15 cellular contexts compared by ENCODE assay signal in the genomic region with DNA sequence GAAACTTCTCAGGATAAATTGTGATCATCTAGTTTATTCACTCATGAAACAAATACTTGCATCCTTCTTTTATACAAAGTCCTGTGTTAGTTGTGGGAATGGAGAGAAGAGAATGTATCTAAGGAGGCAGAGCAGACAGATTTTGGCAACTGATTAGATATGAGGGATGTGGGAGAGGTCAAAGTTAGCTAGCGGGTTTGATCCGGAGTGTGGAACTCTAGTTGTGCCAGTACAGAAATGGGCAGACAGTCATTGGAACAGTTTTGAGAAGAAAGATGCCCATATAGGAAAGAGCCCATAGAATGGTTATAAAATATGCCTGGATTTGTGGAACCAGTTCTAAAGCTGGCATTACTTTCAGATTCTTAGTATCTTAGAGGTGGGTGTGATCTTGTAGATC.
"Had no signal": no experiment of that assay in that cellular context is flagged by ENCODE, and none has a peak within 500 bp of the region (broad histone marks: within the 10 kb centered on the region; RNA-seq: fewer than 3 reads in every experiment).

No MANE protein-coding gene starts in this region.

- H3K4me1 ChIP-seq: colonic mucosa had no signal

- H3K27me3 ChIP-seq: ascending aorta, colonic mucosa, suprapubic skin had no signal

- ATAC-seq: activated CD4-positive, alpha-beta T cell treated with anti-CD3 and anti-CD28 coated beads for 36 hours; activated CD8-positive, alpha-beta T cell treated with anti-CD3 and anti-CD28 coated beads for 36 hours; activated T-cell treated with anti-CD3 and anti-CD28 coated beads, Interleukin-2, amount 50 U/mL, for 72 hours; sciatic nerve; T-cell had no signal

- H3K27me3 Mint-ChIP-seq: activated CD4-positive, alpha-beta T cell treated with anti-CD3 and anti-CD28 coated beads for 36 hours; activated CD8-positive, alpha-beta T cell treated with anti-CD3 and anti-CD28 coated beads for 36 hours; T-cell had no signal

- H3K27ac Mint-ChIP-seq: activated CD4-positive, alpha-beta T cell treated with anti-CD3 and anti-CD28 coated beads for 36 hours; activated CD8-positive, alpha-beta T cell treated with anti-CD3 and anti-CD28 coated beads for 36 hours; activated T-cell treated with anti-CD3 and anti-CD28 coated beads, Interleukin-2, amount 50 U/mL, for 72 hours; T-cell had no signal

- H3K4me3 Mint-ChIP-seq: activated CD4-positive, alpha-beta T cell treated with anti-CD3 and anti-CD28 coated beads for 36 hours; activated CD8-positive, alpha-beta T cell treated with anti-CD3 and anti-CD28 coated beads for 36 hours; activated T-cell treated with anti-CD3 and anti-CD28 coated beads, Interleukin-2, amount 50 U/mL, for 72 hours; nephron progenitor cell; T-cell had no signal

- H3K9me3 Mint-ChIP-seq: activated CD8-positive, alpha-beta T cell treated with anti-CD3 and anti-CD28 coated beads for 36 hours; activated T-cell treated with anti-CD3 and anti-CD28 coated beads, Interleukin-2, amount 50 U/mL, for 72 hours; nephron progenitor cell; T-cell had no signal

- H3K9me3 ChIP-seq: ascending aorta, colonic mucosa, mucosa of descending colon, psoas muscle, suprapubic skin had no signal

- DNase-seq: activated CD4-positive, alpha-beta T cell treated with anti-CD3 and anti-CD28 coated beads for 36 hours; activated CD8-positive, alpha-beta memory T cell treated with anti-CD3 and anti-CD28 coated beads, Interleukin-2, amount 50 U/mL, for 4 hours; activated CD8-positive, alpha-beta T cell treated with anti-CD3 and anti-CD28 coated beads for 36 hours; activated T-cell treated with anti-CD3 and anti-CD28 coated beads, Interleukin-2, amount 50 U/mL, for 72 hours; colonic mucosa; effector CD8-positive, alpha-beta T cell; nephron progenitor cell; psoas muscle; stimulated activated naive CD4-positive, alpha-beta T cell treated with Interleukin-2 at 50 U/mL for 16 hours; T-cell had no signal

- H3K27ac ChIP-seq: ascending aorta, colonic mucosa, psoas muscle, suprapubic skin, VCaP had no signal

- H3K36me3 ChIP-seq: ascending aorta, colonic mucosa, suprapubic skin had no signal

- H3K4me3 ChIP-seq: ascending aorta, colonic mucosa, mucosa of descending colon, psoas muscle, suprapubic skin had no signal
